8 cellular contexts compared by ENCODE assay signal in the genomic region with DNA sequence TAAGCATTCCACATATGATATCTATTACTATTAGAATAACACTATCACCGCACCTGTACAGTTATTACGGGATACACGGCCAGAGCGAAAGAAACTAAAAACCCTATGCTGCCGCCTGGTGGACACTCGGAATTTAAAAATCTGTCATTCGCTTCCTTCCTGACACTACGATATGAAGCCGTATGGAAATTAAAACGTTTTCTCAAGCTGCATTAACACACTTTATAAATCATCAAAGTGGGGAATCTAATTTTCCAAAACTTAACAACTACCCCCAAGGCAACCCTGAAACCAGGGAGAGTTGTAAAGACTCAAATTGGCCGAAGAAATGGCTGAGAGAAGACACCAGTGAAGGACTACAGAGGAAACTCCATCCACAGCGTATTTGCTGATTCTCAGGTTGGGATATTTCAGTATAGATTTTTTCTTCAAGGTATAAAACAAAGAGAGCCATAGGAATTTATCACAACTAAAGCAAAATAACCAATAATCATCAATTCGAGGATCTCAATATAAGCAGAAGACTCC. TPM values are rescaled to one million over a fixed set of nuclear protein-coding genes. Genes with fewer than 3 reads are reported as not detected.
DNase-seq lines count a peak whose midpoint lies in the region; ATAC-seq and TF ChIP-seq lines count a peak whose summit lies in the region.

No MANE protein-coding gene starts in this region.

- CTCF ChIA-PET in A673 (lab: Charles Lee), result interaction anchor here (1.1 to 2.3 kb wide), 4 partner anchors 16 to 480 kb away, joined by 4 to 6 read pairs (median 4); no protein-coding TSS in a partner anchor

- TF ChIP-seq CTCF in A673 (conservative IDR thresholded peaks at IDR 0.05; ENCODE audit: low read depth, low read length), result peak; percentile 98

- DNase-seq in A673 (ENCODE audit: low spot score) (peak; percentile 84), NCI-H460 (ENCODE audit: extremely low read depth, low read depth) (peak; percentile 39), middle frontal gyrus (ENCODE audit: extremely low spot score, low spot score) (peak; percentile 62)
- peak; percentile 54 to 67 for DNase-seq in activated CD4-positive, alpha-beta T cell treated with anti-CD3 and anti-CD28 coated beads, Interleukin-2, amount 50 U/mL, for 4 hours
- DNase-seq in effector CD8-positive, alpha-beta T cell (lab: John Stamatoyannopoulos, UW), result peak; percentile 18
- DNase-seq in stimulated activated CD8-positive, alpha-beta memory T cell treated with anti-CD3 and anti-CD28 coated beads, Interleukin-4, amount 100 ng/mL, for 4 hours (ENCODE audit: low read depth in 2 of 2, low spot score in 1 of 2), result peak; percentile 10 to 35

- no peak overlapping the region for H3K27ac ChIP-seq in A673 (ENCODE audit: low read depth, low read length, poor library complexity, severe bottlenecking)

- POLR2A ChIA-PET in A673 (lab: Charles Lee; ENCODE audit: low non-redundant PET), result no interaction called here

- no peaks in the 10 kb centered on the region for H3K36me3 ChIP-seq in A673 (ENCODE audit: insufficient read depth, low read length, poor library complexity, severe bottlenecking)

- H3K4me3 ChIP-seq in A673 (ENCODE audit: low read depth, low read length, poor library complexity, severe bottlenecking), result peak overlapping the region; percentile 13

- intact Hi-C loops in A673 (cut with micrococcal nuclease; ENCODE audit: unreplicated experiment), result loop anchor here (1.0 to 2.0 kb wide), 4 partner anchors 44 to 470 kb away; no protein-coding TSS in a partner anchor

- ATAC-seq in GM18511 (IDR thresholded peaks at IDR 0.05; ENCODE audit: unreplicated experiment), result peak; percentile 86
- ATAC-seq in HG03139 (IDR thresholded peaks at IDR 0.05; ENCODE audit: unreplicated experiment), result peak; percentile 56

- no peaks in the 10 kb centered on the region for H3K4me1 ChIP-seq in A673 (ENCODE audit: insufficient read depth, low read length, poor library complexity, severe bottlenecking)

- peaks cover 36% of the 10 kb centered on the region for H3K27me3 ChIP-seq in A673 (replicated peaks; ENCODE audit: insufficient read depth, low read depth, low read length, poor library complexity)

- H3K9me3 ChIP-seq in A673 (ENCODE audit: low read depth, low read length, poor library complexity, severe bottlenecking), result no peaks in the 10 kb centered on the region

- BruUV-seq in A673 (replicated peaks; lab: Mats Ljungman, UMichigan), result no TSS peak

RNA-seq across cellular contexts. Expression of a gene that starts 1.4 kb away (rescaled TPM):
- not detected in 2 replicates for total RNA-seq in A673 (2021)
- total RNA-seq in NCI-H460 (2014; rRNA removed; shearing (Covaris generic)), result 0.12 TPM in 1 of 2 replicates, not detected in the other
- polyA plus RNA-seq in NCI-H460 (2014; cell fraction: nucleus; rRNA removed), result not detected in 2 replicates

RNA-seq across cellular contexts. Expression of a gene that starts 36.7 kb away (rescaled TPM):
- 2.9 and 3.8 TPM in 2 replicates for total RNA-seq in A673 (2021)
- total RNA-seq in NCI-H460 (2014; rRNA removed; shearing (Covaris generic)), result 0.49 and 0.64 TPM in 2 replicates
- 0.21 and 0.36 TPM in 2 replicates for polyA plus RNA-seq in NCI-H460 (2014; cell fraction: nucleus; rRNA removed)

Comparison
In these comparisons a context has a peak if more than half of its experiments do, and no peak if none do; other contexts are left out.
1. DNase-seq: peak in every context shown above with its lines; median percentile 84 in A673; 62 in middle frontal gyrus; 60 in activated CD4-positive, alpha-beta T cell treated with anti-CD3 and anti-CD28 coated beads, Interleukin-2, amount 50 U/mL, for 4 hours; 39 in NCI-H460; 22 in stimulated activated CD8-positive, alpha-beta memory T cell treated with anti-CD3 and anti-CD28 coated beads, Interleukin-4, amount 100 ng/mL, for 4 hours; 18 in effector CD8-positive, alpha-beta T cell.